ENCODE assay signal across 21 cellular contexts in the genomic region with DNA sequence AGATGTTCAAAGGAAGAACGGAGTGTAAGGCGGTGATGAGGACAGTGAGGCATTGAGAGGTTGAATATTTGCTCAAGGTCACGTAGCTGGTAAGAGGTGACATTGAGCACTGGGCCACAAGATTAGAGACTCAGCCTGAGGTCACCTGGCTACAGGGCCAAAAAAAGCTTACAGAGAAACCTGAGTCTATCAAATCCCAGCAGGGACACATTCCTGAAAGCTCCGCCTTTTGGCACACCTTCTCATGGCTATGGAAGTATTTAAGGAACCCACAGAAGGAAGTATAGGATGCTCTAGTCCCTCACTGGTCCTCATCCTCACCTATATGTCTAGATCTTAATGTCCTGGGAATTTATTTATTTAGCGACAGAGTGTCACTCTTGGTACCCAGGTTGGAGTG.
"Had no signal": no experiment of that assay in that cellular context is flagged by ENCODE, and none has a peak within 500 bp of the region (broad histone marks: within the 10 kb centered on the region; RNA-seq: fewer than 3 reads in every experiment).

No MANE protein-coding gene starts in this region.

- H3K9me3 ChIP-seq: gastrocnemius medialis had no signal

- H3K4me3 ChIP-seq: coronary artery, esophagus muscularis mucosa, gastrocnemius medialis, heart right ventricle, mucosa of descending colon, sigmoid colon, skin epidermis, stomach, thoracic aorta, transverse colon had no signal

- H3K27me3 Mint-ChIP-seq: naive thymus-derived CD8-positive, alpha-beta T cell had no signal

- H3K4me1 ChIP-seq: esophagus muscularis mucosa, gastrocnemius medialis, sigmoid colon, stomach, transverse colon had no signal

- ATAC-seq: mucosa of descending colon; naive thymus-derived CD8-positive, alpha-beta T cell had no signal

- H3K4me1 Mint-ChIP-seq: neural crest cell had no signal

- H3K4me3 Mint-ChIP-seq: immature natural killer cell, neural crest cell had no signal

- DNase-seq: effector CD8-positive, alpha-beta T cell; gastrocnemius medialis; heart right ventricle; hypothalamus; immature natural killer cell; mammary epithelial cell; mucosa of descending colon; naive thymus-derived CD8-positive, alpha-beta T cell; posterior cingulate gyrus; sigmoid colon; stimulated activated CD4-positive, alpha-beta T cell treated with anti-CD3 and anti-CD28 coated beads, Interleukin-12 subunit alpha, Interleukin-12 subunit beta, amount 100 ng/mL, for 4 hours; stimulated activated naive CD4-positive, alpha-beta T cell; stomach; substantia nigra; transverse colon had no signal

- H3K27me3 ChIP-seq: esophagus muscularis mucosa, gastrocnemius medialis, heart right ventricle, sigmoid colon, stomach, transverse colon had no signal

- H3K27ac Mint-ChIP-seq: immature natural killer cell had no signal

- H3K27ac ChIP-seq: coronary artery, epithelial cell of prostate, esophagus muscularis mucosa, heart right ventricle, sigmoid colon, skin epidermis, stomach, thoracic aorta, transverse colon had no signal
